In genomic region chr19:42882730-42883129, GRCh38 we compare ENCODE assay signal across 18 cellular contexts. TPM values are rescaled to one million over a fixed set of nuclear protein-coding genes. Genes with fewer than 3 reads are reported as not detected.
"Had no signal": no experiment of that assay in that cellular context is flagged by ENCODE, and none has a peak within 500 bp of the region (broad histone marks: within the 10 kb centered on the region; RNA-seq: fewer than 3 reads in every experiment).

No MANE protein-coding gene starts in this region.

RNA-seq across cellular contexts. Expression of gene PSG1, which starts 3.2 kb away (rescaled TPM):
- total RNA-seq: natural killer cell treated with Interleukin-12 subunit alpha and Interleukin-12 subunit beta and Interleukin-15 and Interleukin-18, amount 100 ng/mL, for 72 hours; neural crest cell; omental fat pad; osteocyte; pancreas; posterior vena cava; prostate gland; right atrium auricular region; sciatic nerve; smooth muscle cell; spleen; suprapubic skin; testis; transverse colon; upper lobe of right lung; urinary bladder; uterus had no signal
- polyA plus RNA-seq: pancreas, smooth muscle cell, spleen, urinary bladder had no signal

RNA-seq across cellular contexts. Expression of gene PSG6, which starts 35.0 kb away (rescaled TPM):
- total RNA-seq: natural killer cell treated with Interleukin-12 subunit alpha and Interleukin-12 subunit beta and Interleukin-15 and Interleukin-18, amount 100 ng/mL, for 72 hours; neural crest cell; omental fat pad; osteocyte; pancreas; posterior vena cava; prostate gland; pulmonary artery endothelial cell; right atrium auricular region; sciatic nerve; smooth muscle cell; spleen; suprapubic skin; testis; transverse colon; upper lobe of right lung; urinary bladder; uterus had no signal
- polyA plus RNA-seq: pancreas, smooth muscle cell, spleen, urinary bladder had no signal

RNA-seq across cellular contexts. Expression of gene PSG7, which starts 54.3 kb away (rescaled TPM):
- total RNA-seq: natural killer cell treated with Interleukin-12 subunit alpha and Interleukin-12 subunit beta and Interleukin-15 and Interleukin-18, amount 100 ng/mL, for 72 hours; neural crest cell; omental fat pad; osteocyte; pancreas; posterior vena cava; prostate gland; pulmonary artery endothelial cell; right atrium auricular region; sciatic nerve; smooth muscle cell; spleen; testis; transverse colon; upper lobe of right lung; urinary bladder; uterus had no signal
- polyA plus RNA-seq: pancreas, smooth muscle cell, spleen, urinary bladder had no signal
